Comparison of ENCODE assay signal across 9 cellular contexts in the genomic region with DNA sequence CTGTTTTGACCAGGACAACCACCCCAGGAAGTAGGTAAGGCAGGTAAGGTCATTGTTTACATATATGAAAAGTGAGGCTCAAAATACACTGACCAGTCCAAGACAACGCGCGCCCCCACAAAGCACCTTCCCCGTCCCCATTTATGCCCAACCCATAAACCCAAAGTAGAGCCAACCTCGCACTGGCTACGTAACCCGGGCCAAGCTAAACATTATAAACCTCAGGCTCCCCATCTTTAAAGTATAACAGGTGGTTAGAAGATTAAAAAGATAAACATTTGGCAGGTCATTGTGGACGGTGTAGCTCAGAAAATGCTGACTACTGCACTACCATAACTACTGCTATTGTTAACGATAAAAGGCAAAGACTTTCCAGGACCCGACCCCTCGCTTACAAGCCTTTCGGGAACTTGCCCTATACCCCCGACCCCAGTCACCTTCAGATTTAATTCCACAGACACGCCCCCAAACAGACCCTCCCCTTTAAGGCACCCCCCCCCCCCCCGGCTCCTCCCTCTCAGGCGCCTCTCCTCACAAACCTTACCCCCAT. TPM values are rescaled to one million over a fixed set of nuclear protein-coding genes. Genes with fewer than 3 reads are reported as not detected.
A peak's percentile ranks its signal among the peaks of the same experiment; 100 is the strongest.
DNase-seq lines count a peak whose midpoint lies in the region; ATAC-seq and TF ChIP-seq lines count a peak whose summit lies in the region.
"Had no signal": no experiment of that assay in that cellular context is flagged by ENCODE, and none has a peak within 500 bp of the region (broad histone marks: within the 10 kb centered on the region; RNA-seq: fewer than 3 reads in every experiment).

No MANE protein-coding gene starts in this region.

- H3K36me3 ChIP-seq in brain microvascular endothelial cell (replicated peaks) = no peaks in the 10 kb centered on the region
- no peaks in the 10 kb centered on the region for H3K36me3 ChIP-seq in left lung
- no peaks in the 10 kb centered on the region for H3K36me3 ChIP-seq in testis (ENCODE audit: low read depth, missing control alignments)

- peaks cover 5 to 56% of the 10 kb centered on the region in 2 donors for H3K4me1 ChIP-seq in left lung
- peaks cover 15% of the 10 kb centered on the region for H3K4me1 ChIP-seq in testis

- DNase-seq in ELF-1 (ENCODE audit: low read depth, low spot score) (peak; percentile 16), M059J (ENCODE audit: low read depth) (peak; percentile 39), brain microvascular endothelial cell (no peak), left lung (no peak), testis (peak; percentile 29), medulla oblongata (ENCODE audit: extremely low spot score) (no peak), cerebellar nuclear complex (lab: John Stamatoyannopoulos, UW) (no peak)

- ATAC-seq in left lung (peak; percentile 54), GM21723 (IDR thresholded peaks at IDR 0.05; ENCODE audit: unreplicated experiment) (no peak)

- intact Hi-C loops in left lung (cut with DNase I) = no loop called here
- intact Hi-C loops in testis (cut with DNase I; ENCODE audit: low total_unique reads) = no loop called here

- H3K4me3 ChIP-seq in brain microvascular endothelial cell (ENCODE audit: low read depth, low read length) (peak overlapping the region; percentile 65), left lung (peak overlapping the region; percentile 49 to 61), testis (peak overlapping the region; percentile 74 to 80)

- H3K9me3 ChIP-seq in left lung (no peaks in the 10 kb centered on the region), testis (no peaks in the 10 kb centered on the region)

- H3K27ac ChIP-seq in brain microvascular endothelial cell = peak overlapping the region; percentile 52
- peak overlapping the region; percentile 91 to 92 for H3K27ac ChIP-seq in left lung
- H3K27ac ChIP-seq in testis = peak overlapping the region; percentile 77 to 92

- in situ Hi-C loops in brain microvascular endothelial cell (cut with HindIII; ENCODE audit: low pct_ligation_motif_present, low sequenced_read_pairs) = no loop called here

- WGBS in testis, 2 donors = 1 to 5% methylated on average over 14 to 16 of the region's 16 CpGs

- TF ChIP-seq POLR2A in testis (IDR thresholded peaks at IDR 0.05) = no peak

- TF ChIP-seq CTCF in brain microvascular endothelial cell (IDR thresholded peaks at IDR 0.05; ENCODE audit: low read depth, low read length, missing control alignments) (no peak), left lung (IDR thresholded peaks at IDR 0.05) (no peak), testis (IDR thresholded peaks at IDR 0.05) (no peak)

- H3K27me3 ChIP-seq in brain microvascular endothelial cell (replicated peaks) (no peaks in the 10 kb centered on the region), left lung (no peaks in the 10 kb centered on the region), testis (no peaks in the 10 kb centered on the region)

RNA-seq across cellular contexts. Expression of a gene that starts 0.5 kb away (rescaled TPM):
- 126 and 138 TPM in 2 replicates for total RNA-seq in M059J (2014; rRNA removed; shearing (Covaris generic))
- total RNA-seq in left lung (100 to 1,000 TPM; 144 to 174 TPM), testis (100 to 1,000 TPM; 452 to 470 TPM)
- polyA plus RNA-seq in testis (ENCODE audit: insufficient read depth, low read depth, low replicate concordance) = 186 TPM

RNA-seq across cellular contexts. Expression of a gene that starts 0.8 kb away (rescaled TPM):
- total RNA-seq in M059J (2014; rRNA removed; shearing (Covaris generic)) = 4.8 and 5.2 TPM in 2 replicates
- 10 to 100 TPM in 1 of 2 donors, 1 to 10 TPM in 1; 6.7 to 13.0 TPM for total RNA-seq in left lung
- 10 to 100 TPM; 50.8 to 84.6 TPM for total RNA-seq in testis
- 200 TPM for polyA plus RNA-seq in testis (ENCODE audit: insufficient read depth, low read depth, low replicate concordance)

RNA-seq across cellular contexts. Expression of a gene that starts 23.2 kb away (rescaled TPM):
- 114 TPM in 2 replicates for total RNA-seq in M059J (2014; rRNA removed; shearing (Covaris generic))
- 100 to 1,000 TPM; 101 to 118 TPM for total RNA-seq in left lung
- 100 to 1,000 TPM in 1 of 2 donors, 10 to 100 TPM in 1; 89.0 to 107 TPM for total RNA-seq in testis
- polyA plus RNA-seq in testis (ENCODE audit: insufficient read depth, low read depth, low replicate concordance) = 86.9 TPM

RNA-seq across cellular contexts. Expression of a gene that starts 25.9 kb away (rescaled TPM):
- total RNA-seq in M059J (2014; rRNA removed; shearing (Covaris generic)) = not detected in 2 replicates
- total RNA-seq in left lung = not detected
- under 1 TPM in 1 of 2 donors, not detected in 1; 0.43 TPM for total RNA-seq in testis
- not detected for polyA plus RNA-seq in testis (ENCODE audit: insufficient read depth, low read depth, low replicate concordance)
- total RNA-seq: T-helper 1 cell treated with Interleukin-12 subunit alpha and Interleukin-12 subunit beta and Interleukin-4 antibody, amounts not matched to agents 30 ng/mL and 1 ng/mL, for 36 hours had no signal

RNA-seq across cellular contexts. Expression of a gene that starts 32.6 kb away (rescaled TPM):
- total RNA-seq in M059J (2014; rRNA removed; shearing (Covaris generic)) = 36.3 and 40.1 TPM in 2 replicates
- total RNA-seq in left lung = 10 to 100 TPM; 27.1 to 29.3 TPM
- total RNA-seq in testis = 10 to 100 TPM; 61.9 to 66.1 TPM
- polyA plus RNA-seq in testis (ENCODE audit: insufficient read depth, low read depth, low replicate concordance) = 103 TPM

Comparison
In these comparisons a context has a peak if more than half of its experiments do, and no peak if none do; other contexts are left out.
1. DNase-seq: peak in ELF-1 (single experiment), M059J (single experiment) and testis (single experiment); none in brain microvascular endothelial cell (single experiment), left lung (0 of 2), medulla oblongata (single experiment) and cerebellar nuclear complex (0 of 2).
2. Peak in every context shown above with its lines, with median percentiles within 50 percentile points of each other: H3K27ac ChIP-seq and H3K4me3 ChIP-seq.